25 cellular contexts compared by ENCODE assay signal in genomic region chr10:112363696-112364688, GRCh38. TPM values are rescaled to one million over a fixed set of nuclear protein-coding genes. Genes with fewer than 3 reads are reported as not detected.
DNase-seq lines count a peak whose midpoint lies in the region; ATAC-seq and TF ChIP-seq lines count a peak whose summit lies in the region.
"Had no signal": no experiment of that assay in that cellular context is flagged by ENCODE, and none has a peak within 500 bp of the region (broad histone marks: within the 10 kb centered on the region; RNA-seq: fewer than 3 reads in every experiment).

No MANE protein-coding gene starts in this region.

- 89% methylated on average over 22 of the region's 22 CpGs for WGBS in liver
- WGBS in spleen, 5 donors = 87 to 94% (median 89%) methylated on average over 22 of the region's 22 CpGs

- no peaks in the 10 kb centered on the region for H3K36me3 ChIP-seq in adipocyte (ENCODE audit: control insufficient read depth, insufficient read depth, low read length, severe bottlenecking)
- no peaks in the 10 kb centered on the region for H3K36me3 ChIP-seq in liver (ENCODE audit: control insufficient read depth in 4 of 4, insufficient read depth in 3 of 4, low read depth in 1 of 4, low read length in 3 of 4)
- no peaks in the 10 kb centered on the region for H3K36me3 ChIP-seq in spleen
- H3K36me3 ChIP-seq: cardiac muscle cell had no signal

- H3K9me3 ChIP-seq in adipocyte (ENCODE audit: control insufficient read depth, low read length) (no peaks in the 10 kb centered on the region), liver (ENCODE audit: control insufficient read depth in 4 of 4, low read length in 3 of 4) (no peaks in the 10 kb centered on the region), spleen (no peaks in the 10 kb centered on the region)

- H3K27ac ChIP-seq in liver (ENCODE audit: low read depth in 1 of 2, low read length in 2 of 2) (peak overlapping the region; percentile 53 to 78), spleen (no peak overlapping the region)
- H3K27ac ChIP-seq: cardiac muscle cell had no signal

- intact Hi-C loops in spleen (cut with DNase I; ENCODE audit: low total_unique reads) = no loop called here

- H3K4me3 ChIP-seq in adipocyte (ENCODE audit: low read length) = no peak overlapping the region
- no peak overlapping the region for H3K4me3 ChIP-seq in liver (ENCODE audit: low read depth in 1 of 3, low read length in 3 of 3)
- H3K4me3 ChIP-seq in spleen = no peak overlapping the region
- H3K4me3 ChIP-seq: cardiac muscle cell had no signal

- peaks cover 58% of the 10 kb centered on the region for H3K4me1 ChIP-seq in adipocyte (ENCODE audit: control insufficient read depth, insufficient read depth, low read length)
- peaks cover 24 to 60% (median 48%) of the 10 kb centered on the region in 4 donors for H3K4me1 ChIP-seq in liver (ENCODE audit: control insufficient read depth in 4 of 4, insufficient read depth in 4 of 4, low read length in 3 of 4)
- H3K4me1 ChIP-seq in spleen = peaks cover 3 to 30% (median 16%) of the 10 kb centered on the region in 6 donors

- TF ChIP-seq POLR2A in spleen (IDR thresholded peaks at IDR 0.05) = no peak

- H3K9ac ChIP-seq in adipocyte (ENCODE audit: low read length) (peak overlapping the region; percentile 81), liver (ENCODE audit: low read depth in 1 of 2, low read length in 2 of 2) (no peak overlapping the region)

- no peak for TF ChIP-seq RAD21 in liver (IDR thresholded peaks at IDR 0.05)

- DNase-seq in DMS79 treated with DMSO at 0.1 percent for 48 hours (lab: John Stamatoyannopoulos, UW) (peak; percentile 25), adipocyte (ENCODE audit: low read depth) (no peak), spleen (peak; percentile 55), GM19240 (ENCODE audit: insufficient read length, low spot score) (no peak)
- DNase-seq in activated CD4-positive, CD25-positive, alpha-beta regulatory T cell treated with anti-CD3 and anti-CD28 coated beads, Interleukin-2, amount 50 U/mL, for 72 hours = no peak
- DNase-seq: activated CD4-positive, alpha-beta T cell treated with anti-CD3 and anti-CD28 coated beads for 36 hours; activated CD8-positive, alpha-beta T cell treated with anti-CD3 and anti-CD28 coated beads for 36 hours; aorta; C1 segment of cervical spinal cord; COR-L47; DMS53; HCEC 1CT; kidney; NCI-H1436; NCI-H2081; NCI-H226; NCI-H526 treated with DMSO at 0.1 percent for 48 hours; SHP77 treated with DMSO at 0.1 percent for 48 hours; stimulated activated CD8-positive, alpha-beta memory T cell treated with anti-CD3 and anti-CD28 coated beads, Interleukin-4, amount 100 ng/mL, for 48 hours; stimulated activated naive CD8-positive, alpha-beta T cell treated with anti-CD3 and anti-CD28 coated beads, Interleukin-15, amount 100 ng/mL, for 72 hours had no signal

- TF ChIP-seq CTCF in liver (IDR thresholded peaks at IDR 0.05; ENCODE audit: low read depth, low read length, missing input control) = no peak
- no peak for TF ChIP-seq CTCF in spleen (IDR thresholded peaks at IDR 0.05 in 8 of 11, conservative IDR thresholded peaks at IDR 0.05 in 3 of 11)

- no peak for ATAC-seq in GM18861 (IDR thresholded peaks at IDR 0.05; ENCODE audit: unreplicated experiment)
- ATAC-seq: activated CD4-positive, alpha-beta T cell treated with anti-CD3 and anti-CD28 coated beads for 36 hours; activated CD8-positive, alpha-beta T cell treated with anti-CD3 and anti-CD28 coated beads for 36 hours; activated T-helper 17 cell treated with anti-CD3 and anti-CD28 coated beads, Interleukin-2, amount 50 U/mL, for 72 hours; Panc1; stimulated activated naive CD8-positive, alpha-beta T cell treated with anti-CD3 and anti-CD28 coated beads, Interleukin-15, amount 100 ng/mL, for 72 hours had no signal

- H3K27me3 ChIP-seq in adipocyte (replicated peaks; ENCODE audit: control insufficient read depth, insufficient read depth, low read length) (no peaks in the 10 kb centered on the region), liver (ENCODE audit: control insufficient read depth in 4 of 4, insufficient read depth in 4 of 4, low read length in 3 of 4) (no peaks in the 10 kb centered on the region), spleen (replicated peaks in 1 of 7) (no peaks in the 10 kb centered on the region)

TF ChIP-seq in liver, 16 proteins besides CTCF, POLR2A, EP300 and RAD21:
- TF ChIP-seq GABPA (IDR thresholded peaks at IDR 0.05 in 1 of 2, conservative IDR thresholded peaks at IDR 0.05 in 1 of 2) = no peak
TF ChIP-seq in liver: peak in this region for 0.

RNA-seq across cellular contexts. Expression of gene ACSL5, which starts 9.9 kb away (rescaled TPM):
- total RNA-seq in liver = 100 to 1,000 TPM in 1 of 2 donors, 10 to 100 TPM in 1; 15.0 to 201 TPM
- polyA plus RNA-seq in liver = 10 to 100 TPM; 32.0 to 55.0 TPM
- total RNA-seq in spleen = 10 to 100 TPM; 36.0 to 49.4 (median 44.9) TPM
- polyA plus RNA-seq in spleen = 10 to 100 TPM; 18.6 to 22.8 (median 19.1) TPM
- total RNA-seq: cardiac muscle cell had no signal
- polyA plus RNA-seq: cardiac muscle cell had no signal

Comparison
In these comparisons a context has a peak if more than half of its experiments do, and no peak if none do; other contexts are left out.
1. DNase-seq: peak in DMS79 treated with DMSO at 0.1 percent for 48 hours (single experiment) and spleen (single experiment); none in adipocyte (single experiment), GM19240 (single experiment) and activated CD4-positive, CD25-positive, alpha-beta regulatory T cell treated with anti-CD3 and anti-CD28 coated beads, Interleukin-2, amount 50 U/mL, for 72 hours (single experiment).
2. H3K27ac ChIP-seq: peak in liver (2 of 2); none in spleen (0 of 8).